In the genomic region with DNA sequence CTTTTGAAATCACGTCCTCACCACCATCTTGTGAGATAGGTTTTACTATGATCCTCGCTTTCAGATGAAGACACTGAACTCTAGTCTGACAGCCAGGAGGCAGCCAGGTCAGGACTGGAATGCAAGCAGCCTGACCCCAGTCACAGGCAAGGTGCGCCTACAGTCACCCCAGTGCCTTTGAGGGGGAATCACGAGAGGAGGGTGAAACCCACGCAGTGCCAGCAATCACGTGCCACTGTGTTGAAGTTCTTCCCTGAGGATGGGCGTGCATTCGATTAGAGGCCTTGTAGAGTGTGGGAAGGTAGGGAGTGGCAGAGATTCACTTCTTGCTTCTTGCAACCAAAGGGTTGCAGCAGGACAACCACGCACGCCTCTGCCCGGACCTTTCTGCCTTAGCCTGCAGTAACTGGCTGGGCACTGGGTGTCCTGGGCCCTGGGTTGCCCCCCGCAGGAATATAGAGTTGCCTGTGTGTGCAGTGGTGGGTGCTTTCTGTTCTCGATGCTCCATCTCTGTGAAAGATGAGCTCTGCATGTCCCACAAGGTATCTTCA, we compare ENCODE assay signal across 32 cellular contexts. TPM values are rescaled to one million over a fixed set of nuclear protein-coding genes. Genes with fewer than 3 reads are reported as not detected.
DNase-seq lines count a peak whose midpoint lies in the region; ATAC-seq, FAIRE-seq and TF ChIP-seq lines count a peak whose summit lies in the region.
"Had no signal": no experiment of that assay in that cellular context is flagged by ENCODE, and none has a peak within 500 bp of the region (broad histone marks: within the 10 kb centered on the region; RNA-seq: fewer than 3 reads in every experiment).

No MANE protein-coding gene starts in this region.

- DNase-seq in activated naive CD8-positive, alpha-beta T cell treated with anti-CD3 and anti-CD28 coated beads, Interleukin-2, amount 10 ng/mL, durations not matched to agents 7 days and 5 days, result no peak
- no peak for DNase-seq in activated naive CD8-positive, alpha-beta T cell treated with anti-CD3 and anti-CD28 coated beads for 36 hours
- DNase-seq in GM12878 (ENCODE audit: low read depth, low spot score), result no peak
- DNase-seq in HepG2 (ENCODE audit: low spot score), result no peak
- no peak for DNase-seq in stimulated activated naive B cell treated with anti-CD40 and anti-IgM and Interleukin-4, amounts not matched to agents 10 μg/mL and 1 μg/mL and 100 μg/mL, for 72 hours
- DNase-seq in G401 (ENCODE audit: low spot score), result no peak
- DNase-seq in RPMI8226, result no peak
- DNase-seq: activated CD4-positive, alpha-beta T cell treated with anti-CD3 and anti-CD28 coated beads for 36 hours; anterior cingulate cortex; effector memory CD4-positive, alpha-beta T cell; erythroblast; HCEC 1CT; mesendoderm; NCI-H1436; NCI-H2081 treated with DMSO at 0.1 percent for 48 hours; NCI-H2227 treated with DMSO at 0.1 percent for 48 hours; NCI-H69; SJCRH30; stimulated activated CD4-positive, alpha-beta T cell treated with anti-CD3 and anti-CD28 coated beads, Interleukin-12 subunit alpha, Interleukin-12 subunit beta, amount 100 ng/mL, for 4 hours; stimulated activated CD4-positive, alpha-beta T cell treated with anti-CD3 and anti-CD28 coated beads, Interleukin-2, amount 100 ng/mL, for 48 hours; T-helper 9 cell had no signal

- H3K27me3 ChIP-seq in GM12878 (replicated peaks in 1 of 2; ENCODE audit: control insufficient read depth in 2 of 2, insufficient read depth in 2 of 2, low read length in 1 of 2) (no peaks in the 10 kb centered on the region), HepG2 (ENCODE audit: control insufficient read depth in 1 of 2, insufficient read depth in 2 of 2, low read length in 2 of 2) (peaks cover 0 to 12% of the 10 kb centered on the region in 2 experiments; a peak in 3 of 5 replicates)
- H3K27me3 ChIP-seq: left lung, Peyer's patch, right lobe of liver, SJCRH30, upper lobe of left lung had no signal

- TF ChIP-seq EP300 in GM12878 (IDR thresholded peaks at IDR 0.05; ENCODE audit: borderline replicate concordance in 1 of 2, control insufficient read depth in 1 of 2, low read depth in 2 of 2, low read length in 2 of 2), result no peak
- no peak for TF ChIP-seq EP300 in HepG2 (IDR thresholded peaks at IDR 0.05; ENCODE audit: low read depth in 2 of 2, low read length in 2 of 2)
- TF ChIP-seq EP300 in HepG2 (CRISPR knock-in tag; IDR thresholded peaks at IDR 0.05; ENCODE audit: borderline replicate concordance), result no peak

- H3K9me3 ChIP-seq in GM12878 (replicated peaks; ENCODE audit: control insufficient read depth, insufficient read depth, low read length), result no peaks in the 10 kb centered on the region
- no peaks in the 10 kb centered on the region for H3K9me3 ChIP-seq in HepG2 (ENCODE audit: low read length)
- H3K9me3 ChIP-seq: Peyer's patch, right lobe of liver, SJCRH30 had no signal

- no peak overlapping the region for H2AFZ ChIP-seq in GM12878 (ENCODE audit: control insufficient read depth, low read depth, low read length)
- no peak overlapping the region for H2AFZ ChIP-seq in HepG2 (ENCODE audit: low read length)

- H3K4me1 ChIP-seq in GM12878 (ENCODE audit: control insufficient read depth, insufficient read depth, low read length) (peaks cover 45% of the 10 kb centered on the region), HepG2 (ENCODE audit: insufficient read depth, low read length) (peaks cover 16% of the 10 kb centered on the region)
- H3K4me1 ChIP-seq: left lung, upper lobe of left lung had no signal

- SMC1A ChIA-PET in GM12878 (lab: Charles Lee; ENCODE audit: uncharacterized antibody, unreplicated experiment), result interaction anchor here (0.8 to 9.6 kb wide), 3 partner anchors 23 to 40 kb away, joined by 3 to 230 read pairs (median 3); no protein-coding TSS in a partner anchor

- H3K27me3 Mint-ChIP-seq in activated naive CD8-positive, alpha-beta T cell treated with anti-CD3 and anti-CD28 coated beads, Interleukin-2, amount 10 ng/mL, durations not matched to agents 7 days and 5 days, result no peaks in the 10 kb centered on the region
- no peaks in the 10 kb centered on the region for H3K27me3 Mint-ChIP-seq in activated naive CD8-positive, alpha-beta T cell treated with anti-CD3 and anti-CD28 coated beads for 36 hours
- no peaks in the 10 kb centered on the region for H3K27me3 Mint-ChIP-seq in stimulated activated naive B cell treated with anti-CD40 and anti-IgM and Interleukin-4, amounts not matched to agents 10 μg/mL and 1 μg/mL and 100 μg/mL, for 72 hours
- H3K27me3 Mint-ChIP-seq: activated CD4-positive, alpha-beta T cell treated with anti-CD3 and anti-CD28 coated beads for 36 hours; activated naive CD4-positive, alpha-beta T cell treated with anti-CD3 and anti-CD28 coated beads, Interleukin-2, amount 50 U/mL, for 24 hours; activated T-helper 17 cell treated with anti-CD3 and anti-CD28 coated beads, Interleukin-2, amount 50 U/mL, for 72 hours had no signal

- H3K79me2 ChIP-seq in GM12878 (ENCODE audit: control insufficient read depth, insufficient read depth, low read length) (no peaks in the 10 kb centered on the region), HepG2 (ENCODE audit: insufficient read depth, low read length) (no peaks in the 10 kb centered on the region)

- H3K9me3 Mint-ChIP-seq in activated naive CD8-positive, alpha-beta T cell treated with anti-CD3 and anti-CD28 coated beads, Interleukin-2, amount 10 ng/mL, durations not matched to agents 7 days and 5 days, result no peaks in the 10 kb centered on the region
- H3K9me3 Mint-ChIP-seq in activated naive CD8-positive, alpha-beta T cell treated with anti-CD3 and anti-CD28 coated beads for 36 hours, result peaks cover 4% of the 10 kb centered on the region
- peaks cover 3 to 5% of the 10 kb centered on the region in 2 donors for H3K9me3 Mint-ChIP-seq in stimulated activated naive B cell treated with anti-CD40 and anti-IgM and Interleukin-4, amounts not matched to agents 10 μg/mL and 1 μg/mL and 100 μg/mL, for 72 hours
- H3K9me3 Mint-ChIP-seq: activated naive CD4-positive, alpha-beta T cell treated with anti-CD3 and anti-CD28 coated beads, Interleukin-2, amount 50 U/mL, for 24 hours had no signal

- no peak overlapping the region for H3K9ac ChIP-seq in GM12878 (ENCODE audit: control insufficient read depth, insufficient read depth, low read length)
- H3K9ac ChIP-seq in HepG2 (ENCODE audit: insufficient read depth, low read depth, low read length), result no peak overlapping the region

- intact Hi-C loops in GM12878 (cut with micrococcal nuclease; ENCODE audit: unreplicated experiment), result no loop called here
- intact Hi-C loops in HepG2 (cut with micrococcal nuclease; ENCODE audit: unreplicated experiment), result no loop called here

- CTCF ChIA-PET in GM12878 (lab: Yijun Ruan, JAX), result interaction anchor here (0.8 kb wide), 1 partner anchor 8 kb away, joined by 4 read pairs; no protein-coding TSS in a partner anchor
- CTCF ChIA-PET in HepG2 (lab: Yijun Ruan, JAX; ENCODE audit: low intra/inter-chr PET ratio, low total read pairs), result no interaction called here

- H4K20me1 ChIP-seq in GM12878 (ENCODE audit: control insufficient read depth, insufficient read depth), result no peaks in the 10 kb centered on the region
- no peaks in the 10 kb centered on the region for H4K20me1 ChIP-seq in HepG2 (ENCODE audit: insufficient read depth, low read length)

- H3K36me3 Mint-ChIP-seq in activated naive CD8-positive, alpha-beta T cell treated with anti-CD3 and anti-CD28 coated beads, Interleukin-2, amount 10 ng/mL, durations not matched to agents 7 days and 5 days, result no peaks in the 10 kb centered on the region
- peaks cover 3% of the 10 kb centered on the region for H3K36me3 Mint-ChIP-seq in activated naive CD8-positive, alpha-beta T cell treated with anti-CD3 and anti-CD28 coated beads for 36 hours
- H3K36me3 Mint-ChIP-seq in stimulated activated naive B cell treated with anti-CD40 and anti-IgM and Interleukin-4, amounts not matched to agents 10 μg/mL and 1 μg/mL and 100 μg/mL, for 72 hours, result peaks cover 12 to 25% of the 10 kb centered on the region in 2 donors
- H3K36me3 Mint-ChIP-seq: activated naive CD4-positive, alpha-beta T cell treated with anti-CD3 and anti-CD28 coated beads, Interleukin-2, amount 50 U/mL, for 24 hours had no signal

- WGBS in GM12878 (ENCODE audit: insufficient coverage, insufficient replicate concordance, low lambda C conversion rate, missing lambda C conversion rate), result 69% methylated on average over 13 of the region's 13 CpGs
- WGBS in HepG2 (ENCODE audit: low lambda C conversion rate), result 59% methylated on average over 13 of the region's 13 CpGs

- no peak for TF ChIP-seq RAD21 in GM12878 (IDR thresholded peaks at IDR 0.05; ENCODE audit: insufficient read depth, low read depth, low read length)
- no peak for TF ChIP-seq RAD21 in HepG2 (CRISPR knock-in tag; IDR thresholded peaks at IDR 0.05)

- TF ChIP-seq POLR2A in GM12878 (IDR thresholded peaks at IDR 0.05; ENCODE audit: low read depth, low read length) (no peak), HepG2 (IDR thresholded peaks at IDR 0.05; ENCODE audit: insufficient read depth in 1 of 2, low read depth in 2 of 2, low read length in 2 of 2) (no peak)

- TF ChIP-seq CTCF in GM12878 (IDR thresholded peaks at IDR 0.05 in 2 of 3, conservative IDR thresholded peaks at IDR 0.05 in 1 of 3; ENCODE audit: control insufficient read depth in 2 of 3, extremely low read depth in 1 of 3, insufficient read depth in 1 of 3, low read depth in 3 of 3, low read length in 3 of 3), result no peak
- no peak for TF ChIP-seq CTCF in HepG2 (CRISPR knock-in tag; IDR thresholded peaks at IDR 0.05)

- H3K4me3 Mint-ChIP-seq in activated naive CD8-positive, alpha-beta T cell treated with anti-CD3 and anti-CD28 coated beads, Interleukin-2, amount 10 ng/mL, durations not matched to agents 7 days and 5 days, result no peak overlapping the region
- H3K4me3 Mint-ChIP-seq in activated naive CD8-positive, alpha-beta T cell treated with anti-CD3 and anti-CD28 coated beads for 36 hours, result no peak overlapping the region
- peak overlapping the region; percentile 70 to 71 for H3K4me3 Mint-ChIP-seq in stimulated activated naive B cell treated with anti-CD40 and anti-IgM and Interleukin-4, amounts not matched to agents 10 μg/mL and 1 μg/mL and 100 μg/mL, for 72 hours
- H3K4me3 Mint-ChIP-seq: activated CD4-positive, alpha-beta T cell treated with anti-CD3 and anti-CD28 coated beads for 36 hours; activated naive CD4-positive, alpha-beta T cell treated with anti-CD3 and anti-CD28 coated beads, Interleukin-2, amount 50 U/mL, for 24 hours; activated T-helper 17 cell treated with anti-CD3 and anti-CD28 coated beads, Interleukin-2, amount 50 U/mL, for 72 hours; CD14-positive monocyte had no signal

- H3K4me3 ChIP-seq in GM12878, result no peak overlapping the region
- H3K4me3 ChIP-seq in HepG2 (replicated peaks in 1 of 3; ENCODE audit: insufficient read depth in 1 of 3, low read depth in 2 of 3, low read length in 3 of 3), result no peak overlapping the region
- H3K4me3 ChIP-seq: coronary artery, left lung, Peyer's patch, right lobe of liver, SJCRH30, upper lobe of left lung had no signal

- peak overlapping the region; percentile 56 for H3K27ac ChIP-seq in GM12878 (ENCODE audit: control insufficient read depth, insufficient read depth)
- H3K27ac ChIP-seq in HepG2 (ENCODE audit: extremely low read length, insufficient read depth, low read length), result no peak overlapping the region
- H3K27ac ChIP-seq: coronary artery, left lung, right lobe of liver, SJCRH30, upper lobe of left lung had no signal

- in situ Hi-C loops in GM12878 (cut with MboI), result no loop called here
- in situ Hi-C loops in HepG2 (cut with HindIII; ENCODE audit: extremely low pct_ligation_motif_present, low pct_unique_long_range_greater_than_20kb), result no loop called here
- in situ Hi-C loops in G401 (cut with HindIII; ENCODE audit: low sequenced_read_pairs), result no loop called here

- H3K4me1 Mint-ChIP-seq in activated naive CD8-positive, alpha-beta T cell treated with anti-CD3 and anti-CD28 coated beads, Interleukin-2, amount 10 ng/mL, durations not matched to agents 7 days and 5 days, result peaks cover 5% of the 10 kb centered on the region
- peaks cover 15% of the 10 kb centered on the region for H3K4me1 Mint-ChIP-seq in activated naive CD8-positive, alpha-beta T cell treated with anti-CD3 and anti-CD28 coated beads for 36 hours
- H3K4me1 Mint-ChIP-seq in stimulated activated naive B cell treated with anti-CD40 and anti-IgM and Interleukin-4, amounts not matched to agents 10 μg/mL and 1 μg/mL and 100 μg/mL, for 72 hours, result peaks cover 66 to 97% of the 10 kb centered on the region in 2 donors
- H3K4me1 Mint-ChIP-seq: activated naive CD4-positive, alpha-beta T cell treated with anti-CD3 and anti-CD28 coated beads, Interleukin-2, amount 50 U/mL, for 24 hours had no signal

- BruUV-seq in GM12878 (replicated peaks; lab: Mats Ljungman, UMichigan), result no TSS peak
- BruUV-seq in HepG2 (replicated peaks; lab: Mats Ljungman, UMichigan), result no TSS peak

- H3K27ac Mint-ChIP-seq in activated naive CD8-positive, alpha-beta T cell treated with anti-CD3 and anti-CD28 coated beads, Interleukin-2, amount 10 ng/mL, durations not matched to agents 7 days and 5 days, result peak overlapping the region; percentile 41
- no peak overlapping the region for H3K27ac Mint-ChIP-seq in activated naive CD8-positive, alpha-beta T cell treated with anti-CD3 and anti-CD28 coated beads for 36 hours
- peak overlapping the region; percentile 100 for H3K27ac Mint-ChIP-seq in stimulated activated naive B cell treated with anti-CD40 and anti-IgM and Interleukin-4, amounts not matched to agents 10 μg/mL and 1 μg/mL and 100 μg/mL, for 72 hours
- H3K27ac Mint-ChIP-seq: activated CD4-positive, alpha-beta T cell treated with anti-CD3 and anti-CD28 coated beads for 36 hours; activated naive CD4-positive, alpha-beta T cell treated with anti-CD3 and anti-CD28 coated beads, Interleukin-2, amount 50 U/mL, for 24 hours; activated T-helper 17 cell treated with anti-CD3 and anti-CD28 coated beads, Interleukin-2, amount 50 U/mL, for 72 hours had no signal

- RAD21 ChIA-PET in GM12878 (lab: Charles Lee; ENCODE audit: unreplicated experiment), result interaction anchor here (0.8 to 1.2 kb wide), 4 partner anchors 8 to 65 kb away, joined by 3 to 5 read pairs (median 4); a partner anchor contains a TSS

- POLR2A ChIA-PET in activated naive CD8-positive, alpha-beta T cell treated with anti-CD3 and anti-CD28 coated beads, Interleukin-2, amount 10 ng/mL, durations not matched to agents 7 days and 5 days (lab: Charles Lee), result no interaction called here
- POLR2A ChIA-PET in GM12878 (lab: Charles Lee), result interaction anchor here (1.0 to 1.2 kb wide), 4 partner anchors 26 to 39 kb away, joined by 3 to 6 read pairs (median 4); a partner anchor contains a TSS
- POLR2A ChIA-PET in HepG2 (lab: Yijun Ruan, JAX), result no interaction called here

- FAIRE-seq in GM12878 (lab: Jason Lieb, UNC) (no peak), HepG2 (lab: Jason Lieb, UNC) (no peak)

- 0 out of 2 replicates have a peak overlapping the region, but pooled peaks have one; percentile 3 for H3K4me2 ChIP-seq in GM12878 (ENCODE audit: control insufficient read depth, insufficient read depth)
- H3K4me2 ChIP-seq in HepG2 (ENCODE audit: low read depth, low read length), result no peak overlapping the region

- no peak for ATAC-seq in activated naive CD8-positive, alpha-beta T cell treated with anti-CD3 and anti-CD28 coated beads, Interleukin-2, amount 10 ng/mL, durations not matched to agents 7 days and 5 days (ENCODE audit: low read depth)
- ATAC-seq in GM12878, result no peak; the same call in 2 of the 3 replicates
- peak; percentile 3; the same call in 1 of the 3 replicates for ATAC-seq in HepG2
- ATAC-seq in stimulated activated naive B cell treated with anti-CD40 and anti-IgM and Interleukin-4, amounts not matched to agents 10 μg/mL and 1 μg/mL and 100 μg/mL, for 72 hours (replicated peaks), result peak; percentile 1 to 2
- ATAC-seq in GM18861 (IDR thresholded peaks at IDR 0.05; ENCODE audit: unreplicated experiment), result no peak
- ATAC-seq: activated CD4-positive, alpha-beta T cell treated with anti-CD3 and anti-CD28 coated beads for 36 hours; activated T-helper 17 cell treated with anti-CD3 and anti-CD28 coated beads, Interleukin-2, amount 50 U/mL, for 72 hours; left lung; right lobe of liver had no signal

- H3K36me3 ChIP-seq in GM12878 (ENCODE audit: control insufficient read depth in 2 of 2, insufficient read depth in 2 of 2, low read length in 1 of 2) (no peaks in the 10 kb centered on the region; a peak in 1 of 4 replicates), HepG2 (replicated peaks in 1 of 2; ENCODE audit: control insufficient read depth in 1 of 2, insufficient read depth in 2 of 2, low read length in 2 of 2) (no peaks in the 10 kb centered on the region)
- H3K36me3 ChIP-seq: left lung, Peyer's patch, right lobe of liver, SJCRH30 had no signal

RNA-seq across cellular contexts. Expression of a gene that starts 33.7 kb away (rescaled TPM):
- total RNA-seq in activated naive CD8-positive, alpha-beta T cell treated with anti-CD3 and anti-CD28 coated beads, Interleukin-2, amount 10 ng/mL, durations not matched to agents 7 days and 5 days, result 10 to 100 TPM; 94.2 to 95.1 TPM
- 100 to 1,000 TPM; 432 to 438 TPM for total RNA-seq in activated naive CD8-positive, alpha-beta T cell treated with anti-CD3 and anti-CD28 coated beads for 36 hours
- 825 and 857 TPM in 2 replicates for total RNA-seq in GM12878 (2013; cell fraction: nucleolus; rRNA removed)
- 287 and 295 TPM in 2 replicates for total RNA-seq in GM12878 (2014; rRNA removed)
- total RNA-seq in GM12878 (2014; rRNA removed; fragmentation: Illumina TruSeq; extraction: Trizol), result 217 and 228 TPM in 2 replicates
- total RNA-seq in GM12878 (2021), result 495 and 498 TPM in 2 replicates
- polyA plus RNA-seq in GM12878 (2011; ENCODE audit: low read depth), result 299 TPM
- polyA plus RNA-seq in GM12878 (2011; rRNA removed), result 252 and 320 TPM in 2 replicates
- polyA plus RNA-seq in GM12878 (2011; cell fraction: cytosol; rRNA removed), result 352 and 442 TPM in 2 replicates
- polyA plus RNA-seq in GM12878 (2011; cell fraction: nucleus; rRNA removed), result 848 and 1,001 TPM in 2 replicates
- 262 and 367 TPM in 2 replicates for polyA plus RNA-seq in GM12878 (2012)
- 223 and 228 TPM in 2 replicates for polyA plus RNA-seq in GM12878 (2014; fragmentation: Illumina TruSeq; extraction: Trizol)
- polyA plus RNA-seq in GM12878 (2014; fragmentation: Nextera tagmentation; extraction: Ambion mirVana), result 10 to 100 TPM; 50.0 to 98.9 TPM
- 187 and 205 TPM in 2 replicates for polyA plus RNA-seq in GM12878 (2014; rRNA removed)
- polyA plus RNA-seq in GM12878 (2016; fragmentation: Nextera tagmentation; extraction: Ambion mirVana), result 100 to 1,000 TPM; 295 to 297 TPM
- 364 and 403 TPM in 2 replicates for polyA minus RNA-seq in GM12878 (2011; rRNA and poly(A)+ RNA removed)
- polyA minus RNA-seq in GM12878 (2011; cell fraction: cytosol; rRNA and poly(A)+ RNA removed), result 196 and 207 TPM in 2 replicates
- 241 and 321 TPM in 2 replicates for polyA minus RNA-seq in GM12878 (2011; cell fraction: nucleus; rRNA and poly(A)+ RNA removed)
- 0.07 and 0.09 TPM in 2 replicates for total RNA-seq in HepG2 (2016; rRNA removed; fragmentation: Illumina TruSeq; extraction: Trizol)
- not detected in 2 replicates for total RNA-seq in HepG2 (2016; cell fraction: cytosol; rRNA removed; fragmentation: Illumina TruSeq; extraction: Trizol; ENCODE audit: low read depth)
- 0.06 and 0.13 TPM in 2 replicates for total RNA-seq in HepG2 (2016; cell fraction: insoluble cytoplasmic fraction; rRNA removed; fragmentation: Illumina TruSeq; extraction: Trizol)
- 0.19 and 0.21 TPM in 2 replicates for total RNA-seq in HepG2 (2016; cell fraction: membrane; rRNA removed; fragmentation: Illumina TruSeq; extraction: Trizol)
- total RNA-seq in HepG2 (2016; cell fraction: nucleus; rRNA removed; fragmentation: Illumina TruSeq; extraction: Trizol), result 0.09 TPM in 1 of 2 replicates, not detected in the other
- polyA plus RNA-seq in HepG2 (2011; rRNA removed), result 0.07 TPM in 2 replicates
- 0.04 and 0.24 TPM in 2 replicates for polyA plus RNA-seq in HepG2 (2011; cell fraction: cytosol; rRNA removed)
- polyA plus RNA-seq in HepG2 (2011; cell fraction: nucleus; rRNA removed), result 0.16 and 0.51 TPM in 2 replicates
- polyA plus RNA-seq in HepG2 (2012), result 0.04 and 0.11 TPM in 2 replicates
- polyA plus RNA-seq in HepG2 (2016; cell fraction: cytosol; fragmentation: Illumina TruSeq; extraction: Trizol; ENCODE audit: low read depth), result not detected in 2 replicates
- 0.09 and 0.10 TPM in 2 replicates for polyA plus RNA-seq in HepG2 (2016; cell fraction: insoluble cytoplasmic fraction; fragmentation: Illumina TruSeq; extraction: Trizol; ENCODE audit: low read depth)
- 0.03 and 0.05 TPM in 2 replicates for polyA plus RNA-seq in HepG2 (2016; cell fraction: membrane; fragmentation: Illumina TruSeq; extraction: Trizol; ENCODE audit: low read depth)
- 0.11 and 0.30 TPM in 2 replicates for polyA plus RNA-seq in HepG2 (2016; cell fraction: nucleus; fragmentation: Illumina TruSeq; extraction: Trizol; ENCODE audit: insufficient read depth, low read depth)
- polyA minus RNA-seq in HepG2 (2011; rRNA and poly(A)+ RNA removed; ENCODE audit: low replicate concordance), result 0.72 TPM in 1 of 2 replicates, not detected in the other
- not detected in 2 replicates for polyA minus RNA-seq in HepG2 (2011; cell fraction: cytosol; rRNA and poly(A)+ RNA removed)
- polyA minus RNA-seq in HepG2 (2011; cell fraction: nucleus; rRNA and poly(A)+ RNA removed), result 0.12 and 0.13 TPM in 2 replicates
- total RNA-seq in G401 (2014; rRNA removed; shearing (Covaris generic)), result not detected in 2 replicates
- total RNA-seq: glomerular endothelial cell, LHCN-M2, SJCRH30 had no signal

Comparison
In these comparisons a context has a peak if more than half of its experiments do, and no peak if none do; other contexts are left out.
1. ATAC-seq: peak in HepG2 (single experiment) and stimulated activated naive B cell treated with anti-CD40 and anti-IgM and Interleukin-4, amounts not matched to agents 10 μg/mL and 1 μg/mL and 100 μg/mL, for 72 hours (2 of 2); none in activated naive CD8-positive, alpha-beta T cell treated with anti-CD3 and anti-CD28 coated beads, Interleukin-2, amount 10 ng/mL, durations not matched to agents 7 days and 5 days (single experiment), GM12878 (single experiment) and GM18861 (single experiment).
2. H3K4me3 Mint-ChIP-seq: peak in stimulated activated naive B cell treated with anti-CD40 and anti-IgM and Interleukin-4, amounts not matched to agents 10 μg/mL and 1 μg/mL and 100 μg/mL, for 72 hours (2 of 2); none in activated naive CD8-positive, alpha-beta T cell treated with anti-CD3 and anti-CD28 coated beads, Interleukin-2, amount 10 ng/mL, durations not matched to agents 7 days and 5 days (single experiment) and activated naive CD8-positive, alpha-beta T cell treated with anti-CD3 and anti-CD28 coated beads for 36 hours (single experiment).
3. RNA of a gene that starts 33.7 kb away (total RNA-seq): 432 to 438 TPM in activated naive CD8-positive, alpha-beta T cell treated with anti-CD3 and anti-CD28 coated beads for 36 hours, 217 to 857 TPM in GM12878 and 94.2 to 95.1 TPM in activated naive CD8-positive, alpha-beta T cell treated with anti-CD3 and anti-CD28 coated beads, Interleukin-2, amount 10 ng/mL, durations not matched to agents 7 days and 5 days; 0.06 to 0.21 TPM in HepG2 and not detected in G401; every median in the first group is over 10 times any median in the second.